Comparison of ENCODE assay signal across 25 cellular contexts in genomic region chr12:81350309-81350708, GRCh38.
"Had no signal": no experiment of that assay in that cellular context is flagged by ENCODE, and none has a peak within 500 bp of the region (broad histone marks: within the 10 kb centered on the region; RNA-seq: fewer than 3 reads in every experiment).

No MANE protein-coding gene starts in this region.

- H3K27ac Mint-ChIP-seq: activated CD4-positive, alpha-beta memory T cell treated with anti-CD3 and anti-CD28 coated beads, Interleukin-2, amount 10 ng/mL, durations not matched to agents 7 days and 5 days; activated CD8-positive, alpha-beta memory T cell treated with anti-CD3 and anti-CD28 coated beads, Interleukin-2, amount 10 ng/mL, durations not matched to agents 7 days and 5 days; activated naive CD8-positive, alpha-beta T cell treated with anti-CD3 and anti-CD28 coated beads, Interleukin-2, amount 10 ng/mL, durations not matched to agents 7 days and 5 days; activated T-helper 17 cell treated with anti-CD3 and anti-CD28 coated beads, Interleukin-2, amount 50 U/mL, for 72 hours; immature natural killer cell; naive B cell; T-helper 2 cell treated with Interferon-gamma antibody and Interleukin-4, amounts not matched to agents 5 μg/mL and 100 μg/mL, for 36 hours had no signal

- H3K27me3 ChIP-seq: brain microvascular endothelial cell, colonic mucosa, hepatocyte, right atrium auricular region, tibial artery had no signal

- H3K27ac ChIP-seq: brain microvascular endothelial cell, colonic mucosa, hepatocyte, prostate gland, right atrium auricular region, tibial artery had no signal

- H3K36me3 Mint-ChIP-seq: activated CD8-positive, alpha-beta memory T cell treated with anti-CD3 and anti-CD28 coated beads, Interleukin-2, amount 10 ng/mL, durations not matched to agents 7 days and 5 days; activated naive CD8-positive, alpha-beta T cell treated with anti-CD3 and anti-CD28 coated beads, Interleukin-2, amount 10 ng/mL, durations not matched to agents 7 days and 5 days; immature natural killer cell; naive B cell had no signal

- DNase-seq: activated CD4-positive, alpha-beta memory T cell treated with anti-CD3 and anti-CD28 coated beads, Interleukin-2, amount 10 ng/mL, durations not matched to agents 7 days and 5 days; activated CD4-positive, alpha-beta T cell treated with anti-CD3 and anti-CD28 coated beads for 4 hours; activated CD8-positive, alpha-beta memory T cell treated with anti-CD3 and anti-CD28 coated beads, Interleukin-2, amount 10 ng/mL, durations not matched to agents 7 days and 5 days; activated naive CD4-positive, alpha-beta T cell treated with Interleukin-2 at 50 U/mL for 16 hours; activated naive CD8-positive, alpha-beta T cell treated with anti-CD3 and anti-CD28 coated beads, Interleukin-2, amount 10 ng/mL, durations not matched to agents 7 days and 5 days; activated T-cell treated with anti-CD3 and anti-CD28 coated beads, Interleukin-2, amount 50 U/mL, for 1 hour; anterior cingulate cortex; brain microvascular endothelial cell; central memory CD4-positive, alpha-beta T cell; colonic mucosa; immature natural killer cell; kidney glomerular epithelial cell; left ventricle myocardium superior; naive B cell; stimulated activated CD4-positive, alpha-beta T cell treated with anti-CD3 and anti-CD28 coated beads, Interleukin-2, amount 100 ng/mL, for 24 hours; stimulated activated naive CD8-positive, alpha-beta T cell treated with anti-CD3 and anti-CD28 coated beads, Interleukin-15, Interleukin-2, amounts not matched to agents 100 U/mL and 50 U/mL, for 24 hours; substantia nigra; tibial artery had no signal

- H2AFZ ChIP-seq: hepatocyte had no signal

- ATAC-seq: activated CD8-positive, alpha-beta memory T cell treated with anti-CD3 and anti-CD28 coated beads, Interleukin-2, amount 10 ng/mL, durations not matched to agents 7 days and 5 days; activated T-helper 17 cell treated with anti-CD3 and anti-CD28 coated beads, Interleukin-2, amount 50 U/mL, for 72 hours; left ventricle myocardium superior; stimulated activated naive CD8-positive, alpha-beta T cell treated with anti-CD3 and anti-CD28 coated beads, Interleukin-15, Interleukin-2, amounts not matched to agents 100 U/mL and 50 U/mL, for 24 hours had no signal

- H3K4me3 ChIP-seq: colonic mucosa, hepatocyte, prostate gland, right atrium auricular region, tibial artery had no signal

- H3K4me1 Mint-ChIP-seq: activated CD4-positive, alpha-beta memory T cell treated with anti-CD3 and anti-CD28 coated beads, Interleukin-2, amount 10 ng/mL, durations not matched to agents 7 days and 5 days; activated CD8-positive, alpha-beta memory T cell treated with anti-CD3 and anti-CD28 coated beads, Interleukin-2, amount 10 ng/mL, durations not matched to agents 7 days and 5 days; activated naive CD8-positive, alpha-beta T cell treated with anti-CD3 and anti-CD28 coated beads, Interleukin-2, amount 10 ng/mL, durations not matched to agents 7 days and 5 days; activated T-helper 17 cell treated with anti-CD3 and anti-CD28 coated beads, Interleukin-2, amount 50 U/mL, for 72 hours; immature natural killer cell; naive B cell; neural crest cell had no signal

- H3K4me2 ChIP-seq: hepatocyte had no signal

- H3K79me2 ChIP-seq: hepatocyte had no signal

- H3K36me3 ChIP-seq: brain microvascular endothelial cell, colonic mucosa, prostate gland, right atrium auricular region had no signal

- FAIRE-seq: TTC549 had no signal

- H3K9me3 ChIP-seq: colonic mucosa, prostate gland, right atrium auricular region, tibial artery had no signal

- H3K4me3 Mint-ChIP-seq: activated CD4-positive, alpha-beta memory T cell treated with anti-CD3 and anti-CD28 coated beads, Interleukin-2, amount 10 ng/mL, durations not matched to agents 7 days and 5 days; activated CD8-positive, alpha-beta memory T cell treated with anti-CD3 and anti-CD28 coated beads, Interleukin-2, amount 10 ng/mL, durations not matched to agents 7 days and 5 days; activated naive CD8-positive, alpha-beta T cell treated with anti-CD3 and anti-CD28 coated beads, Interleukin-2, amount 10 ng/mL, durations not matched to agents 7 days and 5 days; activated T-helper 17 cell treated with anti-CD3 and anti-CD28 coated beads, Interleukin-2, amount 50 U/mL, for 72 hours; immature natural killer cell; naive B cell; neural crest cell; T-helper 2 cell treated with Interferon-gamma antibody and Interleukin-4, amounts not matched to agents 5 μg/mL and 100 μg/mL, for 36 hours had no signal

- H3K27me3 Mint-ChIP-seq: activated CD4-positive, alpha-beta memory T cell treated with anti-CD3 and anti-CD28 coated beads, Interleukin-2, amount 10 ng/mL, durations not matched to agents 7 days and 5 days; activated CD8-positive, alpha-beta memory T cell treated with anti-CD3 and anti-CD28 coated beads, Interleukin-2, amount 10 ng/mL, durations not matched to agents 7 days and 5 days; activated naive CD8-positive, alpha-beta T cell treated with anti-CD3 and anti-CD28 coated beads, Interleukin-2, amount 10 ng/mL, durations not matched to agents 7 days and 5 days; activated T-helper 17 cell treated with anti-CD3 and anti-CD28 coated beads, Interleukin-2, amount 50 U/mL, for 72 hours; naive B cell had no signal

- H3K9me3 Mint-ChIP-seq: activated CD4-positive, alpha-beta memory T cell treated with anti-CD3 and anti-CD28 coated beads, Interleukin-2, amount 10 ng/mL, durations not matched to agents 7 days and 5 days; activated naive CD8-positive, alpha-beta T cell treated with anti-CD3 and anti-CD28 coated beads, Interleukin-2, amount 10 ng/mL, durations not matched to agents 7 days and 5 days; T-helper 2 cell treated with Interferon-gamma antibody and Interleukin-4, amounts not matched to agents 5 μg/mL and 100 μg/mL, for 36 hours had no signal

- H3K4me1 ChIP-seq: colonic mucosa, prostate gland, right atrium auricular region, tibial artery had no signal
